ENCODE assay signal across 22 cellular contexts in the genomic region with DNA sequence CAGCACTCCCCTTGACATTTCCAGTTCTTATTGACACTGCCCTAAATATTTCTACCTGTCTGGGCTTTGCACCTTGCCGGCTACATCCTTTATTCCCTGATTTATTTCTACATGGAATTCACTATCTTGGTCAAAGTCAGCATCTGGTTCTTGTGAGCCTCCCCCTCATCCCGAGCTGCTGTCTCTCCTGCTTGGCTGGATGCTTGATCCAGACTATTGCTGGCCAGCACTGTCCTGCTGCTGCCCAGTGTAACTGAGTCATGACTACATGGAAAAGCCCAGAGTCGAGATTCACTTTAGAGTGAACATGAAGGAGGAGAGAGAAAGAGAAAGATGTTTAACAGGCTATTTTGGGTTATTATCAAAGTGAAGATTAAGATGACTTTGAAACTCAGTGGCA.
"Had no signal": no experiment of that assay in that cellular context is flagged by ENCODE, and none has a peak within 500 bp of the region (broad histone marks: within the 10 kb centered on the region; RNA-seq: fewer than 3 reads in every experiment).

No MANE protein-coding gene starts in this region.

- H3K27ac ChIP-seq: HL-60, KMS-11, SJSA1, SK-N-MC had no signal

- H3K36me3 ChIP-seq: SJSA1 had no signal

- H3K4me3 ChIP-seq: K562, SJSA1, SK-N-MC had no signal

- H3K9me3 ChIP-seq: SJSA1 had no signal

- H3K9ac ChIP-seq: KMS-11 had no signal

- H3K4me2 ChIP-seq: KMS-11 had no signal

- H3K27me3 ChIP-seq: SJSA1 had no signal

- H3K4me1 ChIP-seq: SJSA1 had no signal

- DNase-seq: Kasumi-1, MV-4-11, NCI-H1048, NCI-H1105, NCI-H1417, NCI-H1436 treated with DMSO at 0.1 percent for 48 hours, NCI-H1694, NCI-H187 treated with DMSO at 0.1 percent for 48 hours, NCI-H2081, NCI-H2107, NCI-H2227 treated with DMSO at 0.1 percent for 48 hours, NCI-H524, NCI-H526 treated with DMSO at 0.1 percent for 48 hours, NCI-H748 treated with DMSO at 0.1 percent for 48 hours, Right ventricle myocardium superior, RPMI8226, SIG-M5 had no signal
